Comparison of ENCODE assay signal across 15 cellular contexts in genomic region chrX:100449696-100450606, GRCh38. TPM values are rescaled to one million over a fixed set of nuclear protein-coding genes. Genes with fewer than 3 reads are reported as not detected.
DNase-seq lines count a peak whose midpoint lies in the region; ATAC-seq, FAIRE-seq and TF ChIP-seq lines count a peak whose summit lies in the region.
"Had no signal": no experiment of that assay in that cellular context is flagged by ENCODE, and none has a peak within 500 bp of the region (broad histone marks: within the 10 kb centered on the region; RNA-seq: fewer than 3 reads in every experiment).

No MANE protein-coding gene starts in this region.

- in situ Hi-C loops in KBM-7 (cut with MboI; ENCODE audit: low pct_unique_long_range_greater_than_20kb, low sequenced_read_pairs), result no loop called here

- no peak overlapping the region for H3K14ac ChIP-seq in H1 (ENCODE audit: insufficient read length)

- TF ChIP-seq POLR2A in H1 (IDR thresholded peaks at IDR 0.05; ENCODE audit: control extremely low read depth in 1 of 2, low read depth in 2 of 2, low read length in 2 of 2) (no peak), spleen (IDR thresholded peaks at IDR 0.05) (no peak)

- no peak overlapping the region for H4K5ac ChIP-seq in H1 (ENCODE audit: insufficient read length, low read depth, low read length)

- H2BK5ac ChIP-seq in H1 (ENCODE audit: low read depth, low read length), result no peak overlapping the region

- H4K20me1 ChIP-seq in H1 (replicated peaks in 1 of 2; ENCODE audit: control insufficient read depth in 1 of 2, insufficient read depth in 2 of 2, low read length in 2 of 2), result no peaks in the 10 kb centered on the region

- H2AK5ac ChIP-seq in H1 (ENCODE audit: low read depth, low read length), result no peak overlapping the region

- H4K91ac ChIP-seq in H1 (replicated peaks; ENCODE audit: insufficient read length, low read length), result no peak overlapping the region

- DNase-seq in DMS53 (lab: John Stamatoyannopoulos, UW), result peak; percentile 64
- peak; percentile 14 for DNase-seq in KBM-7
- DNase-seq in H1 (ENCODE audit: low read depth in 1 of 2, low spot score in 2 of 2), result no peak
- DNase-seq in left colon, result peak; percentile 21 to 39
- no peak for DNase-seq in stimulated activated CD4-positive, alpha-beta T cell treated with anti-CD3 and anti-CD28 coated beads, Interleukin-15, amount 100 ng/mL, for 24 hours
- no peak for DNase-seq in Ammon's horn (ENCODE audit: low spot score)
- DNase-seq in spleen, result no peak
- DNase-seq in activated CD8-positive, alpha-beta memory T cell treated with anti-CD3 and anti-CD28 coated beads, Interleukin-2, amount 50 U/mL, for 4 hours, result no peak
- DNase-seq: central memory CD4-positive, alpha-beta T cell; NCI-H1092 treated with DMSO at 0.1 percent for 48 hours; OCI-M1; T-cell had no signal

- POLR2A ChIA-PET in H1 (lab: Charles Lee; ENCODE audit: partially characterized antibody), result interaction anchor here (0.6 to 1.7 kb wide), 2 partner anchors 187 to 450 kb away, joined by 4 read pairs; partner anchors contain the start of gene TSPAN6

- no peak overlapping the region; the same call in 1 of the 2 replicates for H2BK20ac ChIP-seq in H1 (ENCODE audit: low read length)

- TF ChIP-seq EP300 in H1 (IDR thresholded peaks at IDR 0.05; ENCODE audit: borderline replicate concordance in 1 of 2, low read depth in 2 of 2, low read length in 2 of 2), result no peak

- H3K4me3 ChIP-seq in H1 (ENCODE audit: extremely low read depth in 1 of 4, insufficient read depth in 2 of 4, low read depth in 3 of 4, low read length in 4 of 4), result no peak overlapping the region
- no peak overlapping the region for H3K4me3 ChIP-seq in spleen
- H3K4me3 ChIP-seq: hepatocyte, lung had no signal

- H3K4ac ChIP-seq in H1 (replicated peaks; ENCODE audit: insufficient read length, low read depth, low read length), result no peak overlapping the region

- H3K36me3 ChIP-seq in H1 (ENCODE audit: control insufficient read depth in 2 of 4, insufficient read depth in 4 of 4, low read length in 3 of 4) (0 out of 8 replicates have a peak, but pooled peaks cover 0 to 3% (median 0%) of the 10 kb centered on the region in 4 experiments), spleen (no peaks in the 10 kb centered on the region)
- H3K36me3 ChIP-seq: neutrophil had no signal

- H3K9me3 ChIP-seq in H1 (ENCODE audit: insufficient read depth in 2 of 2, low read depth in 1 of 2, low read length in 1 of 2), result peaks cover 12% of the 10 kb centered on the region in 2 experiments
- H3K9me3 ChIP-seq in spleen, result no peaks in the 10 kb centered on the region
- H3K9me3 ChIP-seq: neutrophil had no signal

- H3K79me1 ChIP-seq in H1 (ENCODE audit: low read depth, low read length), result no peaks in the 10 kb centered on the region

- H2BK15ac ChIP-seq in H1 (ENCODE audit: low read length), result no peak overlapping the region

- intact Hi-C loops in left colon (cut with DNase I, micrococcal nuclease) (no loop called here), spleen (cut with DNase I; ENCODE audit: low total_unique reads) (no loop called here)

- H2BK120ac ChIP-seq in H1 (replicated peaks; ENCODE audit: low read depth, low read length), result no peak overlapping the region

- no peak overlapping the region for H2AFZ ChIP-seq in H1 (ENCODE audit: low read length)
- H2AFZ ChIP-seq: hepatocyte had no signal

- peak; percentile 36 to 54 for TF ChIP-seq RAD21 in H1 (IDR thresholded peaks at IDR 0.05 in 1 of 2, conservative IDR thresholded peaks at IDR 0.05 in 1 of 2; ENCODE audit: low read depth in 2 of 2, low read length in 2 of 2)

- H4K8ac ChIP-seq in H1 (ENCODE audit: extremely low read depth, insufficient read depth, low read length), result no peak overlapping the region; the same call in 1 of the 2 replicates

- CTCF ChIA-PET in H1 (lab: Charles Lee; ENCODE audit: partially characterized antibody), result interaction anchor here (0.7 to 2.8 kb wide), 12 partner anchors 11 to 318 kb away, joined by 3 to 19 read pairs (median 3); no protein-coding TSS in a partner anchor

- H3K56ac ChIP-seq in H1 (replicated peaks; ENCODE audit: insufficient read length, low read depth, low read length), result no peak overlapping the region

- TF ChIP-seq CTCF in H1 (IDR thresholded peaks at IDR 0.05; ENCODE audit: control extremely low read depth in 1 of 3, insufficient read depth in 1 of 3, low read depth in 1 of 3, low read length in 3 of 3) (peak; percentile 20 to 25 (median 24); a peak in 3 of 4 replicates), spleen (IDR thresholded peaks at IDR 0.05 in 8 of 11, conservative IDR thresholded peaks at IDR 0.05 in 3 of 11) (no peak)

- H3K23ac ChIP-seq in H1 (ENCODE audit: insufficient read length), result no peak overlapping the region

- H3K27ac ChIP-seq in H1 (ENCODE audit: low read depth, low read length) (no peak overlapping the region), spleen (peak overlapping the region in 2 of 8 donors; percentile 40 to 45)
- H3K27ac ChIP-seq: hepatocyte, neutrophil had no signal

- no peaks in the 10 kb centered on the region for H3K79me2 ChIP-seq in H1 (ENCODE audit: control insufficient read depth in 1 of 2, insufficient read depth in 2 of 2, low read length in 2 of 2)
- H3K79me2 ChIP-seq: hepatocyte had no signal

- no peak overlapping the region for H3K4me2 ChIP-seq in H1 (ENCODE audit: insufficient read depth in 1 of 2, low read depth in 2 of 2, low read length in 2 of 2)
- H3K4me2 ChIP-seq: hepatocyte had no signal

- no peak overlapping the region for H3K18ac ChIP-seq in H1 (ENCODE audit: extremely low read depth, low read length)

- H3K9ac ChIP-seq in H1 (replicated peaks in 1 of 4; ENCODE audit: extremely low read depth in 1 of 4, low read depth in 3 of 4, low read length in 3 of 4), result no peak overlapping the region

- no peak for FAIRE-seq in H1 (lab: Jason Lieb, UNC)

- H3K23me2 ChIP-seq in H1 (ENCODE audit: low read depth, low read length), result no peaks in the 10 kb centered on the region

- H2BK12ac ChIP-seq in H1 (ENCODE audit: low read depth, low read length), result no peak overlapping the region

- peak; percentile 90 for ATAC-seq in left colon
- ATAC-seq: T-cell had no signal

- WGBS in H1 (ENCODE audit: extremely low coverage in 1 of 2, insufficient coverage in 1 of 2, insufficient read length in 1 of 2, insufficient replicate concordance in 2 of 2, low coverage in 1 of 2, low lambda C conversion rate in 2 of 2, missing lambda C conversion rate in 1 of 2), 2 experiments, result 91% methylated on average over 13 of the region's 15 CpGs; no CpG with 5 or more reads in 1 of the 2 experiments
- WGBS in spleen, 5 donors, result 38 to 74% (median 69%) methylated on average over 2 to 15 of the region's 15 CpGs

- H3K27me3 ChIP-seq in H1 (replicated peaks in 1 of 4; ENCODE audit: control insufficient read depth in 3 of 4, extremely low read depth in 1 of 4, insufficient read depth in 3 of 4, low read length in 3 of 4) (no peaks in the 10 kb centered on the region), spleen (replicated peaks in 1 of 7) (peaks cover 0 to 26% (median 0%) of the 10 kb centered on the region in 7 donors)
- H3K27me3 ChIP-seq: hepatocyte, neutrophil had no signal

- H3K4me1 ChIP-seq in H1 (replicated peaks in 1 of 4; ENCODE audit: control insufficient read depth in 3 of 4, insufficient read depth in 4 of 4, low read length in 3 of 4) (no peaks in the 10 kb centered on the region; a peak in 1 of 7 replicates), spleen (peaks cover 0 to 6% (median 0%) of the 10 kb centered on the region in 6 donors)

TF ChIP-seq in H1, 55 proteins besides CTCF, POLR2A, EP300 and RAD21 (continues in another document):
- no peak for TF ChIP-seq BACH1 (IDR thresholded peaks at IDR 0.05; ENCODE audit: low read length)
- TF ChIP-seq ASH2L (IDR thresholded peaks at IDR 0.05; ENCODE audit: low read length), result no peak
- no peak for TF ChIP-seq MAX (IDR thresholded peaks at IDR 0.05)
- no peak for TF ChIP-seq TCF12 (IDR thresholded peaks at IDR 0.05; ENCODE audit: low read depth, low read length)
- TF ChIP-seq RBBP5 (IDR thresholded peaks at IDR 0.05; ENCODE audit: borderline replicate concordance, low read depth, low read length), result no peak
- TF ChIP-seq EZH2 (IDR thresholded peaks at IDR 0.05; ENCODE audit: low read depth, low read length, severe bottlenecking), result no peak
- no peak for TF ChIP-seq KDM5A (IDR thresholded peaks at IDR 0.05; ENCODE audit: low read length)
- no peak for TF ChIP-seq TAF7 (optimal IDR thresholded peaks at IDR 0.05; ENCODE audit: borderline replicate concordance, low read depth, low read length)
- TF ChIP-seq SP1 (IDR thresholded peaks at IDR 0.05; ENCODE audit: low read depth, low read length), result no peak
- no peak for TF ChIP-seq BRCA1 (IDR thresholded peaks at IDR 0.05; ENCODE audit: low read depth, low read length)
- TF ChIP-seq GTF2F1 (IDR thresholded peaks at IDR 0.05; ENCODE audit: borderline replicate concordance, low read depth, low read length), result no peak
- TF ChIP-seq NRF1 (IDR thresholded peaks at IDR 0.05; ENCODE audit: low read depth, low read length), result no peak
- no peak for TF ChIP-seq SP4 (IDR thresholded peaks at IDR 0.05; ENCODE audit: low read length)
- no peak for TF ChIP-seq MAFK (IDR thresholded peaks at IDR 0.05; ENCODE audit: low read depth, low read length)

RNA-seq across cellular contexts. Expression of gene PCDH19, which starts 39.9 kb away (rescaled TPM):
- 0.46 and 1.2 TPM in 2 replicates for total RNA-seq in H1 (2021; fragmentation: NEBNext Ultra II Directional; extraction: Animal tissue kit (Norgen Biotek cat#: 25700))
- 0.12 and 0.17 TPM in 2 replicates for polyA plus RNA-seq in H1 (2011; rRNA removed)
- 0.10 TPM for polyA plus RNA-seq in H1 (2011; cell fraction: cytosol; rRNA removed)
- polyA plus RNA-seq in H1 (2011; cell fraction: nucleus; rRNA removed), result 0.56 TPM
- 0.10 to 0.23 TPM (median 0.17 TPM) in 4 replicates for polyA plus RNA-seq in H1 (2012, experiment 1 of 2)
- 0.05 TPM for polyA plus RNA-seq in H1 (2012, experiment 2 of 2)
- polyA plus RNA-seq in H1 (2013, experiment 1 of 2), result 0.43 TPM
- polyA plus RNA-seq in H1 (2013, experiment 2 of 2), result 0.50 TPM
- 0.22 and 0.60 TPM in 2 replicates for polyA minus RNA-seq in H1 (2011; rRNA and poly(A)+ RNA removed)
- polyA minus RNA-seq in H1 (2011; cell fraction: cytosol; rRNA and poly(A)+ RNA removed), result 0.22 TPM
- polyA minus RNA-seq in H1 (2011; cell fraction: nucleus; rRNA and poly(A)+ RNA removed), result 0.80 TPM
- total RNA-seq in left colon, result 1 to 10 TPM in 1 of 2 donors, under 1 TPM in 1; 0.43 to 1.1 TPM
- under 1 TPM; 0.06 to 0.34 (median 0.09) TPM for total RNA-seq in spleen
- under 1 TPM; 0.02 to 0.06 (median 0.02) TPM for polyA plus RNA-seq in spleen

Comparison
In these comparisons a context has a peak if more than half of its experiments do, and no peak if none do; other contexts are left out.
1. DNase-seq: peak in DMS53 (single experiment), KBM-7 (single experiment) and left colon (2 of 2); none in H1 (0 of 2), stimulated activated CD4-positive, alpha-beta T cell treated with anti-CD3 and anti-CD28 coated beads, Interleukin-15, amount 100 ng/mL, for 24 hours (single experiment), Ammon's horn (single experiment), spleen (single experiment) and activated CD8-positive, alpha-beta memory T cell treated with anti-CD3 and anti-CD28 coated beads, Interleukin-2, amount 50 U/mL, for 4 hours (single experiment).
2. CTCF ChIP-seq: peak in H1 (3 of 3); none in spleen (0 of 11).